11 cellular contexts compared by ENCODE assay signal in the genomic region with DNA sequence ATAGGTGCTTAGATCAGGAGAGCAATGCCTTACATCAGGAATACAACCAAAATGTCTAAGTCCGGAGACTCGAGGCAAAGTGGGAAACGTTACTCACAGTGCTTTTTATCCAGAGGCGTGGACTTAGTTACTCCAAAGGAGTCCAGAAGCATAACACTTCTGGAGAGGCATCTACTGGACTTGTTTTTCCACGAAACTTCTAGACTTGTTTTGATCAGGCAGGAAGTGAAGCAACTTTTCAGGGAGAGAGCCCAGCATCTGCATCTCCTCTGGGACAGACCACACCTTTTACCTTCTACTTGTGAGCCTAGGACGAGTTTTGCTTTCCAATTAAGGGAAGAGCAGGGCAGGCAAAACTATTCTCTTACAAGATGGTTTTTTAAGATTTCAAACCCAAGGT. TPM values are rescaled to one million over a fixed set of nuclear protein-coding genes. Genes with fewer than 3 reads are reported as not detected.
A peak's percentile ranks its signal among the peaks of the same experiment; 100 is the strongest.
DNase-seq lines count a peak whose midpoint lies in the region; ATAC-seq and TF ChIP-seq lines count a peak whose summit lies in the region.
"Had no signal": no experiment of that assay in that cellular context is flagged by ENCODE, and none has a peak within 500 bp of the region (broad histone marks: within the 10 kb centered on the region; RNA-seq: fewer than 3 reads in every experiment).

No MANE protein-coding gene starts in this region.

- H3K4me1 Mint-ChIP-seq in activated naive CD4-positive, alpha-beta T cell treated with anti-CD3 and anti-CD28 coated beads, Interleukin-2, amount 10 ng/mL, durations not matched to agents 7 days and 5 days, result peaks cover 58% of the 10 kb centered on the region
- H3K4me1 Mint-ChIP-seq in activated naive CD8-positive, alpha-beta T cell (ENCODE audit: low read depth), result peaks cover 31% of the 10 kb centered on the region

- H3K9me3 Mint-ChIP-seq in activated naive CD4-positive, alpha-beta T cell treated with anti-CD3 and anti-CD28 coated beads, Interleukin-2, amount 10 ng/mL, durations not matched to agents 7 days and 5 days, result no peaks in the 10 kb centered on the region
- no peaks in the 10 kb centered on the region for H3K9me3 Mint-ChIP-seq in activated naive CD8-positive, alpha-beta T cell (ENCODE audit: low read depth)

- H3K4me3 ChIP-seq in thoracic aorta, result peak overlapping the region; percentile 83
- H3K4me3 ChIP-seq: lung had no signal

- peaks cover 2% of the 10 kb centered on the region for H3K36me3 Mint-ChIP-seq in activated naive CD4-positive, alpha-beta T cell treated with anti-CD3 and anti-CD28 coated beads, Interleukin-2, amount 10 ng/mL, durations not matched to agents 7 days and 5 days
- H3K36me3 Mint-ChIP-seq in activated naive CD8-positive, alpha-beta T cell, result peaks cover 7% of the 10 kb centered on the region

- H3K27me3 Mint-ChIP-seq in activated naive CD4-positive, alpha-beta T cell treated with anti-CD3 and anti-CD28 coated beads, Interleukin-2, amount 10 ng/mL, durations not matched to agents 7 days and 5 days, result peaks cover 24% of the 10 kb centered on the region
- peaks cover 35% of the 10 kb centered on the region for H3K27me3 Mint-ChIP-seq in activated naive CD8-positive, alpha-beta T cell

- H3K9me3 ChIP-seq in thoracic aorta, result no peaks in the 10 kb centered on the region

- CTCF ChIA-PET in activated naive CD4-positive, alpha-beta T cell treated with anti-CD3 and anti-CD28 coated beads, Interleukin-2, amount 10 ng/mL, durations not matched to agents 7 days and 5 days (lab: Charles Lee), result no interaction called here

- no peak for ATAC-seq in thoracic aorta (ENCODE audit: insufficient number of reproducible peaks, low FRiP score, low read depth)

- DNase-seq in activated naive CD4-positive, alpha-beta T cell treated with anti-CD3 and anti-CD28 coated beads, Interleukin-2, amount 10 ng/mL, durations not matched to agents 7 days and 5 days, result no peak
- DNase-seq in activated naive CD4-positive, alpha-beta T cell treated with anti-CD3 and anti-CD28 coated beads, Interleukin-2, amount 50 U/mL, for 16 hours, result no peak
- DNase-seq in iris pigment epithelial cell (ENCODE audit: low read depth) (peak; percentile 22), thoracic aorta (ENCODE audit: low spot score) (no peak), NCI-H146 treated with DMSO at 0.1 percent for 48 hours (lab: John Stamatoyannopoulos, UW; ENCODE audit: unreplicated experiment) (no peak), substantia nigra (lab: John Stamatoyannopoulos, UW) (no peak), EL (no peak)
- DNase-seq: NCI-H1048; stimulated activated CD8-positive, alpha-beta memory T cell treated with anti-CD3 and anti-CD28 coated beads, Interleukin-4, amount 100 ng/mL, for 48 hours had no signal

- TF ChIP-seq CTCF in thoracic aorta (IDR thresholded peaks at IDR 0.05), result no peak

- no peak overlapping the region for H3K27ac Mint-ChIP-seq in activated naive CD4-positive, alpha-beta T cell treated with anti-CD3 and anti-CD28 coated beads, Interleukin-2, amount 10 ng/mL, durations not matched to agents 7 days and 5 days
- no peak overlapping the region for H3K27ac Mint-ChIP-seq in activated naive CD8-positive, alpha-beta T cell

- H3K4me3 Mint-ChIP-seq in activated naive CD4-positive, alpha-beta T cell treated with anti-CD3 and anti-CD28 coated beads, Interleukin-2, amount 10 ng/mL, durations not matched to agents 7 days and 5 days, result peak overlapping the region; percentile 78
- peak overlapping the region; percentile 83 for H3K4me3 Mint-ChIP-seq in activated naive CD8-positive, alpha-beta T cell

- H3K4me1 ChIP-seq in thoracic aorta (ENCODE audit: control insufficient read depth in 1 of 2, low read depth in 2 of 2), result peaks cover 10 to 41% of the 10 kb centered on the region in 2 donors

- H3K27ac ChIP-seq in thoracic aorta (peak overlapping the region in 1 of 2 donors; percentile 82), substantia nigra (ENCODE audit: low read depth, low read length, poor library complexity, severe bottlenecking) (no peak overlapping the region)

- H3K36me3 ChIP-seq in thoracic aorta, result no peaks in the 10 kb centered on the region

- no peaks in the 10 kb centered on the region for H3K27me3 ChIP-seq in thoracic aorta (replicated peaks; ENCODE audit: insufficient read depth)

RNA-seq across cellular contexts. Expression of a gene that starts 1.2 kb away (rescaled TPM):
- total RNA-seq in thoracic aorta, result 100 to 1,000 TPM; 207 to 226 TPM
